8 cellular contexts compared by ENCODE assay signal in the genomic region with DNA sequence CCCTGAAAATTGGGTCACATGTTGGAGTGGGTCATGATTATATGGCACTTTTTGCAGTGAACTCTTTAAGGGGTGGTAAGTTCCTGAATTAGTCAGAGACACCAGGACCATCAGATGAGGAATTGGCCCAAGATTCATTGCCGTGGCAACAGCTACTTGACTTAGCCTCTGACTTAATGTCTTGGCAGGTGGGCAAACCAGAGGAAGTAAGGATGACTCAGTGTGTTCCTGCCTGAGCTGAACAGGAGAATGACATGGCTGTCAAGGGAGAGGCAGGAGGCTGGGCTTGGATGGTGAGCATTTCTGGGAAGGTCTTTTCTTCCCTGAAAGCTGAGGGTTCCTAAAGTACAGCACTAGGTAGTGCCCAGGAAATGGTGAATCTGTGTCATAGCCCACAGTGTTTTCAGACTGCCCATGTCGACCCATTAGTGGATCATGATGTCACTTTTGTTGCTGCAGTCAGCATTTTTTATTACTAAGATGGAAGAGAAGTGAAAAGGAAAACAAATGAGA.
DNase-seq lines count a peak whose midpoint lies in the region; ATAC-seq, FAIRE-seq and TF ChIP-seq lines count a peak whose summit lies in the region.

No MANE protein-coding gene starts in this region.

- TF ChIP-seq CTCF in D721Med (IDR thresholded peaks at IDR 0.05; ENCODE audit: insufficient read depth, missing control alignments) = no peak

- POLR2A ChIA-PET in activated CD4-positive, alpha-beta memory T cell treated with anti-CD3 and anti-CD28 coated beads, Interleukin-2, amount 10 ng/mL, durations not matched to agents 7 days and 5 days (lab: Charles Lee) = no interaction called here

- H3K27me3 Mint-ChIP-seq in activated CD4-positive, alpha-beta memory T cell treated with anti-CD3 and anti-CD28 coated beads, Interleukin-2, amount 10 ng/mL, durations not matched to agents 7 days and 5 days = no peaks in the 10 kb centered on the region

- peak; percentile 88 for ATAC-seq in Right ventricle myocardium superior (ENCODE audit: poor library complexity)
- ATAC-seq in stimulated activated effector memory CD8-positive, alpha-beta T cell treated with anti-CD3 and anti-CD28 coated beads, Interleukin-12 subunit alpha, Interleukin-12 subunit beta, amount 100 ng/mL, for 72 hours = peak; percentile 95
- ATAC-seq in HG03442 (IDR thresholded peaks at IDR 0.05; ENCODE audit: unreplicated experiment) = no peak

- FAIRE-seq in H54 (lab: Jason Lieb, UNC) = peak; percentile 99
- no peak for FAIRE-seq in D721Med (lab: Jason Lieb, UNC)

- H3K4me1 Mint-ChIP-seq in activated CD4-positive, alpha-beta memory T cell treated with anti-CD3 and anti-CD28 coated beads, Interleukin-2, amount 10 ng/mL, durations not matched to agents 7 days and 5 days = peaks cover 12% of the 10 kb centered on the region
- peaks cover 20% of the 10 kb centered on the region for H3K4me1 Mint-ChIP-seq in stimulated activated effector memory CD8-positive, alpha-beta T cell treated with anti-CD3 and anti-CD28 coated beads, Interleukin-12 subunit alpha, Interleukin-12 subunit beta, amount 100 ng/mL, for 72 hours

- peak; percentile 87 for DNase-seq in AG08395 (ENCODE audit: low spot score)
- peak; percentile 87 for DNase-seq in H54 (ENCODE audit: insufficient read length, low spot score)
- peak; percentile 22 for DNase-seq in activated CD4-positive, alpha-beta memory T cell treated with anti-CD3 and anti-CD28 coated beads, Interleukin-2, amount 10 ng/mL, durations not matched to agents 7 days and 5 days
- DNase-seq in Right ventricle myocardium superior = peak; percentile 62
- DNase-seq in stimulated activated effector memory CD8-positive, alpha-beta T cell treated with anti-CD3 and anti-CD28 coated beads, Interleukin-12 subunit alpha, Interleukin-12 subunit beta, amount 100 ng/mL, for 72 hours (ENCODE audit: low spot score in 2 of 2) = peak; percentile 13 to 72
- DNase-seq in globus pallidus (ENCODE audit: low spot score) = no peak
- no peak for DNase-seq in D721Med (ENCODE audit: insufficient read length, low spot score)

- no peak overlapping the region for H3K4me3 Mint-ChIP-seq in activated CD4-positive, alpha-beta memory T cell treated with anti-CD3 and anti-CD28 coated beads, Interleukin-2, amount 10 ng/mL, durations not matched to agents 7 days and 5 days
- peak overlapping the region; percentile 16 for H3K4me3 Mint-ChIP-seq in stimulated activated effector memory CD8-positive, alpha-beta T cell treated with anti-CD3 and anti-CD28 coated beads, Interleukin-12 subunit alpha, Interleukin-12 subunit beta, amount 100 ng/mL, for 72 hours

- H3K36me3 Mint-ChIP-seq in activated CD4-positive, alpha-beta memory T cell treated with anti-CD3 and anti-CD28 coated beads, Interleukin-2, amount 10 ng/mL, durations not matched to agents 7 days and 5 days (ENCODE audit: low read depth) = no peaks in the 10 kb centered on the region
- H3K36me3 Mint-ChIP-seq in stimulated activated effector memory CD8-positive, alpha-beta T cell treated with anti-CD3 and anti-CD28 coated beads, Interleukin-12 subunit alpha, Interleukin-12 subunit beta, amount 100 ng/mL, for 72 hours = no peaks in the 10 kb centered on the region

- intact Hi-C loops in Right ventricle myocardium superior (cut with DNase I) = no loop called here

- H3K27ac Mint-ChIP-seq in activated CD4-positive, alpha-beta memory T cell treated with anti-CD3 and anti-CD28 coated beads, Interleukin-2, amount 10 ng/mL, durations not matched to agents 7 days and 5 days = peak overlapping the region; percentile 0
- peak overlapping the region; percentile 74 for H3K27ac Mint-ChIP-seq in stimulated activated effector memory CD8-positive, alpha-beta T cell treated with anti-CD3 and anti-CD28 coated beads, Interleukin-12 subunit alpha, Interleukin-12 subunit beta, amount 100 ng/mL, for 72 hours

- peaks cover 2% of the 10 kb centered on the region for H3K9me3 Mint-ChIP-seq in activated CD4-positive, alpha-beta memory T cell treated with anti-CD3 and anti-CD28 coated beads, Interleukin-2, amount 10 ng/mL, durations not matched to agents 7 days and 5 days
- H3K9me3 Mint-ChIP-seq in stimulated activated effector memory CD8-positive, alpha-beta T cell treated with anti-CD3 and anti-CD28 coated beads, Interleukin-12 subunit alpha, Interleukin-12 subunit beta, amount 100 ng/mL, for 72 hours = no peaks in the 10 kb centered on the region

- no peak for TF ChIP-seq POLR2A in H54 (IDR thresholded peaks at IDR 0.05; ENCODE audit: low read depth, low read length)

- CTCF ChIA-PET in activated CD4-positive, alpha-beta memory T cell treated with anti-CD3 and anti-CD28 coated beads, Interleukin-2, amount 10 ng/mL, durations not matched to agents 7 days and 5 days (lab: Charles Lee) = no interaction called here

Comparison
In these comparisons a context has a peak if more than half of its experiments do, and no peak if none do; other contexts are left out.
1. DNase-seq: peak in AG08395 (single experiment), H54 (single experiment), activated CD4-positive, alpha-beta memory T cell treated with anti-CD3 and anti-CD28 coated beads, Interleukin-2, amount 10 ng/mL, durations not matched to agents 7 days and 5 days (single experiment), Right ventricle myocardium superior (single experiment) and stimulated activated effector memory CD8-positive, alpha-beta T cell treated with anti-CD3 and anti-CD28 coated beads, Interleukin-12 subunit alpha, Interleukin-12 subunit beta, amount 100 ng/mL, for 72 hours (2 of 2); none in globus pallidus (single experiment) and D721Med (single experiment).